Comparison of ENCODE assay signal across 1 cellular context in genomic region chr15:74955017-74955416, GRCh38.
TF ChIP-seq lines count a peak whose summit lies in the region.

No MANE protein-coding gene starts in this region.

TF ChIP-seq in GM12878, 131 proteins besides CTCF, POLR2A, EP300 and RAD21:
- TF ChIP-seq NR2C1 (IDR thresholded peaks at IDR 0.05) (no peak), NFYA (IDR thresholded peaks at IDR 0.05; ENCODE audit: borderline replicate concordance, low read depth, low read length) (no peak), FOXM1 (IDR thresholded peaks at IDR 0.05; ENCODE audit: low read depth, low read length) (no peak), ATF7 (IDR thresholded peaks at IDR 0.05; ENCODE audit: low read depth) (no peak), HDAC2 (IDR thresholded peaks at IDR 0.05) (no peak)
TF ChIP-seq in GM12878: peak in this region for 0.
